ENCODE assay signal across 8 cellular contexts in the genomic region with DNA sequence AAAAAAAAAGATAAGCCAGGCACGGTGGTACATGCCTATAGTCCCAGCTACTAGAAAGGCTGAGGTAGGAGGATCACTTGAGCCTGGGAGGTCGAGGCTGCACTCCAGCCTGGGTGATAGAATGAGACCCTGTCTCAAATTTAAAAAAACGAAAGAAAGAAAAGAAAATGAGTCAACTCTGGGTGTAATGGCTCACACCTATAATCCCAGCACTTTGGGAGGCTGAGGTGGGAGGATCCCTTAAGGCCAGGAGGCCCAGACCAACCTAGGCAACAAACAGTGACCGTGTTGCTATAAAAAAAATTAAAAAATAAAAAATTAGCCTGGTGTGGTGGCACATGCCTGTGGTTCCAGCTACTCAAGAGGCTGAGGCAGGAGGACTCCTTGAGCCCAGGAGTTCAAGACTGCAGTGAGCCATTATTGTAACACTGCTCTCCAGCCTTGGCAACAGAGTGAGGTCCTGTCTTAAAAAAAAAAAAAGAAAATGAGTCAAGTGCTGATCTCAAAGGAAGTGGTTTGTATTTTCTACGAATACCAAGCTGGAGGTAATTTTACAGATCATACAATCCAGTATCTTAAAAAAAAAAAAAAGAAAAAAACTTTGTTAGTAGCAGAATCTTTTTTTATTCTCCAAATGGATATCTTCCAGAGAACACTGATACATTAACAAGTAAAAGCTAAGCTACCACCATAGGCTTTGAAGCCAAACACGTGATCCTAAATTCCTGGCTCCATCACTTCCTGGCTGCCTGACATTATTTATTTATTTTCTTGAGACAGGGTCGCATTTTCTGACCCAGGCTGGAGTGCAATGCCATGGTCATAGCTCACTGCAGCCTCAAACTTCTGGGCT. TPM values are rescaled to one million over a fixed set of nuclear protein-coding genes. Genes with fewer than 3 reads are reported as not detected.
DNase-seq lines count a peak whose midpoint lies in the region; ATAC-seq and TF ChIP-seq lines count a peak whose summit lies in the region.

No MANE protein-coding gene starts in this region.

- H3K36me3 Mint-ChIP-seq in activated naive CD4-positive, alpha-beta T cell treated with anti-CD3 and anti-CD28 coated beads, Interleukin-2, amount 50 U/mL, for 24 hours, result peaks cover 2% of the 10 kb centered on the region

- H3K36me3 ChIP-seq in left lung, result peaks cover 0 to 11% of the 10 kb centered on the region in 2 donors

- ATAC-seq in left lung, result peak; percentile 56
- ATAC-seq in HG02840 (IDR thresholded peaks at IDR 0.05; ENCODE audit: low FRiP score, unreplicated experiment), result no peak
- no peak for ATAC-seq in HG03439 (IDR thresholded peaks at IDR 0.05; ENCODE audit: unreplicated experiment)

- peak overlapping the region; percentile 79 for H3K27ac Mint-ChIP-seq in activated naive CD4-positive, alpha-beta T cell treated with anti-CD3 and anti-CD28 coated beads, Interleukin-2, amount 50 U/mL, for 24 hours

- H3K9me3 Mint-ChIP-seq in activated naive CD4-positive, alpha-beta T cell treated with anti-CD3 and anti-CD28 coated beads, Interleukin-2, amount 50 U/mL, for 24 hours, result no peaks in the 10 kb centered on the region

- H3K4me1 Mint-ChIP-seq in activated naive CD4-positive, alpha-beta T cell treated with anti-CD3 and anti-CD28 coated beads, Interleukin-2, amount 50 U/mL, for 24 hours, result peaks cover 45% of the 10 kb centered on the region

- H3K4me3 ChIP-seq in AG04450 (ENCODE audit: low read depth, low read length) (no peak overlapping the region), left lung (no peak overlapping the region), coronary artery (no peak overlapping the region)

- H3K4me3 Mint-ChIP-seq in activated naive CD4-positive, alpha-beta T cell treated with anti-CD3 and anti-CD28 coated beads, Interleukin-2, amount 50 U/mL, for 24 hours, result peak overlapping the region; percentile 54

- H3K9me3 ChIP-seq in AG04450 (ENCODE audit: control insufficient read depth, insufficient read depth, low read length), result no peaks in the 10 kb centered on the region
- H3K9me3 ChIP-seq in left lung, result no peaks in the 10 kb centered on the region

- no peak for TF ChIP-seq CTCF in AG04450 (IDR thresholded peaks at IDR 0.05; ENCODE audit: low read depth, low read length)
- no peak for TF ChIP-seq CTCF in left lung (IDR thresholded peaks at IDR 0.05)
- no peak for TF ChIP-seq CTCF in coronary artery (IDR thresholded peaks at IDR 0.05)

- POLR2A ChIA-PET in AG04450 (lab: Yijun Ruan, JAX), result interaction anchor here (0.7 to 1.2 kb wide), 3 partner anchors 25 to 215 kb away, joined by 3 to 5 read pairs (median 3); no protein-coding TSS in a partner anchor

- intact Hi-C loops in left lung (cut with DNase I), result no loop called here

- H3K27me3 Mint-ChIP-seq in activated naive CD4-positive, alpha-beta T cell treated with anti-CD3 and anti-CD28 coated beads, Interleukin-2, amount 50 U/mL, for 24 hours, result no peaks in the 10 kb centered on the region

- peaks cover 0 to 22% of the 10 kb centered on the region in 2 donors for H3K4me1 ChIP-seq in left lung

- in situ Hi-C loops in KBM-7 (cut with MboI; ENCODE audit: low pct_unique_long_range_greater_than_20kb, low sequenced_read_pairs), result no loop called here

- CTCF ChIA-PET in AG04450 (lab: Charles Lee), result interaction anchor here (0.7 to 2.1 kb wide), 3 partner anchors 41 to 63 kb away, joined by 3 to 6 read pairs (median 6); partner anchors contain the start of gene C20orf203

- H3K27ac ChIP-seq in AG04450 (ENCODE audit: low read depth, low read length), result peak overlapping the region; percentile 78
- peak overlapping the region in 1 of 2 donors; percentile 67 for H3K27ac ChIP-seq in left lung
- no peak overlapping the region for H3K27ac ChIP-seq in coronary artery

- no peaks in the 10 kb centered on the region for H3K27me3 ChIP-seq in AG04450 (ENCODE audit: control insufficient read depth, insufficient read depth, low read length)
- no peaks in the 10 kb centered on the region for H3K27me3 ChIP-seq in left lung

- peak; percentile 65 for DNase-seq in AG04450 (ENCODE audit: low read depth, low spot score)
- peak; percentile 57 for DNase-seq in NCI-H226
- no peak for DNase-seq in left lung
- no peak for DNase-seq in KBM-7
- no peak for DNase-seq in coronary artery (ENCODE audit: low spot score)

RNA-seq across cellular contexts. Expression of gene COMMD7, which starts 5.7 kb away (rescaled TPM):
- 84.8 and 88.1 TPM in 2 replicates for polyA plus RNA-seq in AG04450 (2011; rRNA removed)
- polyA minus RNA-seq in AG04450 (2011; rRNA and poly(A)+ RNA removed), result 24.8 and 29.1 TPM in 2 replicates
- total RNA-seq in left lung, result 10 to 100 TPM; 38.5 to 39.1 TPM

RNA-seq across cellular contexts. Expression of gene DNMT3B, which starts 24.6 kb away (rescaled TPM):
- polyA plus RNA-seq in AG04450 (2011; rRNA removed), result 1.8 and 1.9 TPM in 2 replicates
- polyA minus RNA-seq in AG04450 (2011; rRNA and poly(A)+ RNA removed), result 2.5 and 2.9 TPM in 2 replicates
- total RNA-seq in left lung, result 1 to 10 TPM in 1 of 2 donors, under 1 TPM in 1; 0.86 to 1.6 TPM

Comparison
In these comparisons a context has a peak if more than half of its experiments do, and no peak if none do; other contexts are left out.
1. DNase-seq: peak in AG04450 (single experiment) and NCI-H226 (single experiment); none in left lung (0 of 2), KBM-7 (single experiment) and coronary artery (single experiment).